8 cellular contexts compared by ENCODE assay signal in genomic region chr15:99704444-99704838, GRCh38. TPM values are rescaled to one million over a fixed set of nuclear protein-coding genes. Genes with fewer than 3 reads are reported as not detected.
DNase-seq lines count a peak whose midpoint lies in the region; ATAC-seq, FAIRE-seq and TF ChIP-seq lines count a peak whose summit lies in the region.

No MANE protein-coding gene starts in this region.

- intact Hi-C loops in OCI-LY7 (cut with micrococcal nuclease; ENCODE audit: unreplicated experiment): loop anchor here (1.0 to 10.0 kb wide), 5 partner anchors 140 to 431 kb away; partner anchors contain the start of gene MEF2A
- intact Hi-C loops in kidney (cut with DNase I): no loop called here

- H3K9me3 Mint-ChIP-seq in activated T-cell treated with anti-CD3 and anti-CD28 coated beads, Interleukin-2, amount 50 U/mL, for 72 hours: no peaks in the 10 kb centered on the region
- H3K9me3 Mint-ChIP-seq in activated T-cell treated with anti-CD3 and anti-CD28 coated beads, Interleukin-2, amount 50 U/mL, for 24 hours: no peaks in the 10 kb centered on the region

- H3K4me1 Mint-ChIP-seq in activated T-cell treated with anti-CD3 and anti-CD28 coated beads, Interleukin-2, amount 50 U/mL, for 72 hours (ENCODE audit: low read depth): peaks cover 52% of the 10 kb centered on the region
- H3K4me1 Mint-ChIP-seq in activated T-cell treated with anti-CD3 and anti-CD28 coated beads, Interleukin-2, amount 50 U/mL, for 24 hours (ENCODE audit: low read depth): peaks cover 55% of the 10 kb centered on the region

- H3K27me3 ChIP-seq in bronchial epithelial cell (ENCODE audit: control insufficient read depth, insufficient read depth, low read length): no peaks in the 10 kb centered on the region

- H3K79me2 ChIP-seq in OCI-LY7 (ENCODE audit: insufficient read depth, low read depth, low read length): no peaks in the 10 kb centered on the region

- H2AFZ ChIP-seq in OCI-LY7 (ENCODE audit: low read length): no peak overlapping the region

- peak; percentile 31 to 52 for DNase-seq in activated T-cell treated with anti-CD3 and anti-CD28 coated beads, Interleukin-2, amount 50 U/mL, for 72 hours
- DNase-seq in activated T-cell treated with anti-CD3 and anti-CD28 coated beads, Interleukin-2, amount 50 U/mL, for 24 hours: no peak
- DNase-seq in KG1 (lab: John Stamatoyannopoulos, UW) (peak; percentile 65), OCI-LY7 (ENCODE audit: low spot score) (peak; percentile 86), bronchial epithelial cell (ENCODE audit: low read depth) (peak; percentile 88), kidney (no peak)
- DNase-seq in stimulated activated naive CD8-positive, alpha-beta T cell treated with anti-CD3 and anti-CD28 coated beads, Interleukin-15, Interleukin-2, amounts not matched to agents 100 U/mL and 50 U/mL, for 24 hours: no peak

- peak; percentile 50 to 62 for ATAC-seq in activated T-cell treated with anti-CD3 and anti-CD28 coated beads, Interleukin-2, amount 50 U/mL, for 72 hours (replicated peaks in 1 of 2)
- ATAC-seq in GM21786 (IDR thresholded peaks at IDR 0.05; ENCODE audit: unreplicated experiment): peak; percentile 73
- peak; percentile 73 for ATAC-seq in stimulated activated naive CD8-positive, alpha-beta T cell treated with anti-CD3 and anti-CD28 coated beads, Interleukin-15, Interleukin-2, amounts not matched to agents 100 U/mL and 50 U/mL, for 24 hours

- no peaks in the 10 kb centered on the region for H3K9me3 ChIP-seq in OCI-LY7 (ENCODE audit: low read length)
- no peaks in the 10 kb centered on the region for H3K9me3 ChIP-seq in kidney (ENCODE audit: control insufficient read depth in 1 of 2, low read length in 2 of 2)

- FAIRE-seq in bronchial epithelial cell (lab: Jason Lieb, UNC) (peak; percentile 28), kidney (lab: Jason Lieb, UNC) (peak; percentile 91)

- H3K4me3 ChIP-seq in OCI-LY7 (ENCODE audit: low read depth, low read length, poor library complexity, severe bottlenecking) (no peak overlapping the region), bronchial epithelial cell (ENCODE audit: low read depth, low read length) (no peak overlapping the region), kidney (ENCODE audit: low read length in 2 of 2) (no peak overlapping the region)

- no peak overlapping the region for H3K4me3 Mint-ChIP-seq in activated T-cell treated with anti-CD3 and anti-CD28 coated beads, Interleukin-2, amount 50 U/mL, for 72 hours
- H3K4me3 Mint-ChIP-seq in activated T-cell treated with anti-CD3 and anti-CD28 coated beads, Interleukin-2, amount 50 U/mL, for 24 hours: no peak overlapping the region

- H3K27ac Mint-ChIP-seq in activated T-cell treated with anti-CD3 and anti-CD28 coated beads, Interleukin-2, amount 50 U/mL, for 72 hours: peak overlapping the region; percentile 2
- H3K27ac Mint-ChIP-seq in activated T-cell treated with anti-CD3 and anti-CD28 coated beads, Interleukin-2, amount 50 U/mL, for 24 hours: no peak overlapping the region

- H3K9ac ChIP-seq in kidney (ENCODE audit: low read length in 2 of 2): no peak overlapping the region

- CTCF ChIA-PET in OCI-LY7 (lab: Charles Lee; ENCODE audit: unreplicated experiment): interaction anchor here (0.5 to 1.6 kb wide), 5 partner anchors 29 to 769 kb away, joined by 3 to 9 read pairs (median 4); partner anchors contain the start of gene LYSMD4

- BruUV-seq in OCI-LY7 (replicated peaks; lab: Mats Ljungman, UMichigan): no TSS peak

- no peak overlapping the region for H3K27ac ChIP-seq in OCI-LY7 (ENCODE audit: low read depth, low read length, poor library complexity, severe bottlenecking)
- H3K27ac ChIP-seq in kidney (ENCODE audit: low read depth in 2 of 2, low read length in 2 of 2): peak overlapping the region in 1 of 2 donors; percentile 5

- no peaks in the 10 kb centered on the region for H3K27me3 Mint-ChIP-seq in activated T-cell treated with anti-CD3 and anti-CD28 coated beads, Interleukin-2, amount 50 U/mL, for 72 hours (ENCODE audit: low read depth)
- H3K27me3 Mint-ChIP-seq in activated T-cell treated with anti-CD3 and anti-CD28 coated beads, Interleukin-2, amount 50 U/mL, for 24 hours: no peaks in the 10 kb centered on the region

- H3K9me2 ChIP-seq in OCI-LY7 (ENCODE audit: insufficient read depth, low read length): no peaks in the 10 kb centered on the region

- TF ChIP-seq CTCF in OCI-LY7 (conservative IDR thresholded peaks at IDR 0.05; ENCODE audit: low read length): peak; percentile 94
- TF ChIP-seq CTCF in bronchial epithelial cell (IDR thresholded peaks at IDR 0.05; ENCODE audit: insufficient read depth, low read length, severe bottlenecking): peak; percentile 53
- peak; percentile 87 for TF ChIP-seq CTCF in kidney (IDR thresholded peaks at IDR 0.05; ENCODE audit: borderline replicate concordance, extremely low read depth, insufficient read depth)

- no peak overlapping the region for H3K4me2 ChIP-seq in OCI-LY7 (ENCODE audit: low read length)

- H3K4me1 ChIP-seq in OCI-LY7 (ENCODE audit: insufficient read depth, low read length, poor library complexity, severe bottlenecking): peaks cover 9% of the 10 kb centered on the region
- H3K4me1 ChIP-seq in kidney (ENCODE audit: control insufficient read depth in 1 of 2, insufficient read depth in 1 of 2, low read depth in 1 of 2, low read length in 2 of 2): peaks cover 14 to 22% of the 10 kb centered on the region in 2 donors

- H3K36me3 Mint-ChIP-seq in activated T-cell treated with anti-CD3 and anti-CD28 coated beads, Interleukin-2, amount 50 U/mL, for 72 hours (ENCODE audit: insufficient read depth in 2 of 2): no peaks in the 10 kb centered on the region
- H3K36me3 Mint-ChIP-seq in activated T-cell treated with anti-CD3 and anti-CD28 coated beads, Interleukin-2, amount 50 U/mL, for 24 hours (ENCODE audit: low read depth): peaks cover 17% of the 10 kb centered on the region

- H3K36me3 ChIP-seq in OCI-LY7 (ENCODE audit: insufficient read depth, low read length) (no peaks in the 10 kb centered on the region), bronchial epithelial cell (ENCODE audit: control insufficient read depth, insufficient read depth, low read length) (no peaks in the 10 kb centered on the region), kidney (ENCODE audit: control insufficient read depth in 1 of 2, insufficient read depth in 2 of 2, low read length in 2 of 2) (peaks cover 0 to 4% of the 10 kb centered on the region in 2 donors)

- POLR2A ChIA-PET in OCI-LY7 (lab: Charles Lee): interaction anchor here (0.5 to 1.6 kb wide), 8 partner anchors 12 to 432 kb away, joined by 3 to 5 read pairs (median 4); no protein-coding TSS in a partner anchor

- H4K20me1 ChIP-seq in OCI-LY7 (ENCODE audit: insufficient read depth, low read length): no peaks in the 10 kb centered on the region

RNA-seq across cellular contexts. Expression of gene LYSMD4, which starts 28.8 kb away (rescaled TPM):
- 10 to 100 TPM in 1 of 2 donors, 1 to 10 TPM in 1; 9.7 to 11.7 TPM for total RNA-seq in activated T-cell treated with anti-CD3 and anti-CD28 coated beads, Interleukin-2, amount 50 U/mL, for 72 hours
- total RNA-seq in OCI-LY7 (2014; rRNA removed; shearing (Covaris generic)): 6.5 and 7.0 TPM in 2 replicates
- total RNA-seq in OCI-LY7 (2022) (7.7 and 9.4 TPM in 2 replicates), bronchial epithelial cell (13.2 and 14.1 TPM in 2 replicates), kidney (8.6 TPM)
- 4.9 TPM for polyA plus RNA-seq in kidney (ENCODE audit: insufficient read depth, low read depth, low replicate concordance)

Comparison
In these comparisons a context has a peak if more than half of its experiments do, and no peak if none do; other contexts are left out.
1. DNase-seq: peak in activated T-cell treated with anti-CD3 and anti-CD28 coated beads, Interleukin-2, amount 50 U/mL, for 72 hours (2 of 2), KG1 (single experiment), OCI-LY7 (single experiment) and bronchial epithelial cell (single experiment); none in activated T-cell treated with anti-CD3 and anti-CD28 coated beads, Interleukin-2, amount 50 U/mL, for 24 hours (single experiment), kidney (single experiment) and stimulated activated naive CD8-positive, alpha-beta T cell treated with anti-CD3 and anti-CD28 coated beads, Interleukin-15, Interleukin-2, amounts not matched to agents 100 U/mL and 50 U/mL, for 24 hours (single experiment).
2. Peak in every context shown above with its lines, with median percentiles within 50 percentile points of each other: ATAC-seq and CTCF ChIP-seq.